35 cellular contexts compared by ENCODE assay signal in genomic region chr10:34032564-34032963, GRCh38.
"Had no signal": no experiment of that assay in that cellular context is flagged by ENCODE, and none has a peak within 500 bp of the region (broad histone marks: within the 10 kb centered on the region; RNA-seq: fewer than 3 reads in every experiment).

No MANE protein-coding gene starts in this region.

- H3K36me3 ChIP-seq: MG63 had no signal

- DNase-seq: Karpas-422, Kasumi-1, MG63, MM.1S, MV-4-11, NCI-H1048, NCI-H1092, NCI-H1092 treated with DMSO at 0.1 percent for 48 hours, NCI-H1105, NCI-H1105 treated with DMSO at 0.1 percent for 48 hours, NCI-H1417, NCI-H1417 treated with DMSO at 0.1 percent for 48 hours, NCI-H1436, NCI-H1436 treated with DMSO at 0.1 percent for 48 hours, NCI-H146, NCI-H1694, NCI-H1694 treated with DMSO at 0.1 percent for 48 hours, NCI-H187, NCI-H187 treated with DMSO at 0.1 percent for 48 hours, NCI-H1930, NCI-H2029, NCI-H2029 treated with DMSO at 0.1 percent for 48 hours, NCI-H2081, NCI-H2081 treated with DMSO at 0.1 percent for 48 hours, NCI-H2107, NCI-H2171, NCI-H2171 treated with DMSO at 0.1 percent for 48 hours, NCI-H2227 treated with DMSO at 0.1 percent for 48 hours, NCI-H226, NCI-H345, NCI-H446, NCI-H446 treated with DMSO at 0.1 percent for 48 hours, NCI-H510A, NCI-H510A treated with DMSO at 0.1 percent for 48 hours had no signal

- H3K27me3 ChIP-seq: MG63 had no signal

- H3K27ac ChIP-seq: KMS-11 had no signal

- H3K4me3 ChIP-seq: MG63 had no signal
